In genomic region chr10:73627300-73627699, GRCh38 we compare ENCODE assay signal across 1 cellular context.
TF ChIP-seq lines count a peak whose summit lies in the region.

No MANE protein-coding gene starts in this region.

TF ChIP-seq in IMR-90, 13 proteins besides CTCF, POLR2A, EP300 and RAD21:
- TF ChIP-seq MAFK (IDR thresholded peaks at IDR 0.05; ENCODE audit: low read depth, low read length) (no peak), BHLHE40 (IDR thresholded peaks at IDR 0.05; ENCODE audit: low read depth, low read length) (no peak), RFX5 (IDR thresholded peaks at IDR 0.05; ENCODE audit: low read depth, low read length) (no peak), FOS (IDR thresholded peaks at IDR 0.05; ENCODE audit: low read depth, low read length) (no peak), ELK1 (IDR thresholded peaks at IDR 0.05; ENCODE audit: borderline replicate concordance, low read depth, low read length) (no peak), USF2 (IDR thresholded peaks at IDR 0.05; ENCODE audit: low read depth, low read length) (no peak), MXI1 (IDR thresholded peaks at IDR 0.05; ENCODE audit: borderline replicate concordance, low read depth, low read length) (no peak), MAZ (IDR thresholded peaks at IDR 0.05; ENCODE audit: borderline replicate concordance, low read depth, low read length) (no peak), SMC3 (IDR thresholded peaks at IDR 0.05; ENCODE audit: low read depth, low read length) (no peak), CHD1 (IDR thresholded peaks at IDR 0.05; ENCODE audit: low read depth, low read length) (no peak), RCOR1 (IDR thresholded peaks at IDR 0.05; ENCODE audit: insufficient replicate concordance, low read length) (no peak), NFE2L2 (IDR thresholded peaks at IDR 0.05; ENCODE audit: low read depth, low read length) (no peak), CEBPB (IDR thresholded peaks at IDR 0.05; ENCODE audit: low read depth, low read length) (no peak)
